8 cellular contexts compared by ENCODE assay signal in the genomic region with DNA sequence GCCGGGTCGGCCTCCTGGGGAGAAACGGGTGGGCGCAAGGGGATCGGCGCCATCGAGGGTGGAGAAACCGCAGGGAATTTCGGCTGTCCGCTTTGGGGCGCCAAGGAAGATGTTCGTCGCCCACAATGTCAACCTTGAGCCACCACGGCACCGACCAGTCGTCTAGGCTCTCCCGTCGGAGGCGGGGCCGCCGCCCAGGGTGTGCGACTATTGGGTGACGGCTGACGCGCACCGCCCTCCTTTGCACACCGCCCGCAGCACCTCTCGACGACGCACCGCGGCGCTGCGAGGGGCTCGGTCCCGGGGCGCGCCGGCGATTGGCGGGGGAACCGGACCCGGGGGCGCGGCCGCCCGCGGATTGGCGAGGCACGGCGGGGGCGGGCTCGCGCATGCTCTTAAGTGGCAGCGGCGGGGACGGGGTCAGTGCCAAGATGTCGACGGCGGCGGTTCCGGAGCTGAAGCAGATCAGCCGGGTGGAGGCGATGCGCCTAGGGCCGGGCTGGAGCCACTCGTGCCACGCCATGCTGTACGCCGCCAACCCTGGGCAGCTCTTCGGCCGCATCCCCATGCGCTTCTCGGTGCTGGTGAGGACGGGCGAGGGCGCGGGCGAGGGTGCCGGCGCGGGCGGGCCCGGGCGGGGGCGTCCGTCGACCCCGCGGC. TPM values are rescaled to one million over a fixed set of nuclear protein-coding genes. Genes with fewer than 3 reads are reported as not detected.
DNase-seq lines count a peak whose midpoint lies in the region; ATAC-seq, FAIRE-seq and TF ChIP-seq lines count a peak whose summit lies in the region.

A gene (plus strand): TSS at position 267 of the 660 bp plus-strand sequence. CDS start 165 bp downstream, at position 432.

- ATAC-seq in HG02798 (IDR thresholded peaks at IDR 0.05; ENCODE audit: poor library complexity, unreplicated experiment): peak; percentile 92
- ATAC-seq in activated naive CD8-positive, alpha-beta T cell treated with anti-CD3 and anti-CD28 coated beads, Interleukin-2, amount 50 U/mL, for 24 hours: peak; percentile 95
- ATAC-seq in Right ventricle myocardium superior (ENCODE audit: poor library complexity): peak; percentile 92
- peak; percentile 91 to 94 (median 92) for ATAC-seq in pancreas

- H3K4me1 Mint-ChIP-seq in activated naive CD8-positive, alpha-beta T cell treated with anti-CD3 and anti-CD28 coated beads, Interleukin-2, amount 50 U/mL, for 24 hours: peaks cover 17% of the 10 kb centered on the region

- peak; percentile 85 for TF ChIP-seq POLR2A in GM12891 (IDR thresholded peaks at IDR 0.05; ENCODE audit: low read depth, low read length)
- TF ChIP-seq POLR2A in thyroid gland (IDR thresholded peaks at IDR 0.05): peak in 1 of 2 donors; percentile 92

- peaks cover 0 to 7% (median 0%) of the 10 kb centered on the region in 3 donors for H3K4me1 ChIP-seq in pancreas
- peaks cover 15 to 22% of the 10 kb centered on the region in 2 donors for H3K4me1 ChIP-seq in thyroid gland

- no peaks in the 10 kb centered on the region for H3K9me3 Mint-ChIP-seq in activated naive CD8-positive, alpha-beta T cell treated with anti-CD3 and anti-CD28 coated beads, Interleukin-2, amount 50 U/mL, for 24 hours

- H3K36me3 ChIP-seq in pancreas (peaks cover 0 to 16% (median 0%) of the 10 kb centered on the region in 3 donors), thyroid gland (peaks cover 19 to 29% of the 10 kb centered on the region in 2 donors)

- DNase-seq in GM12891 (ENCODE audit: insufficient read length, low spot score) (peak; percentile 100), NCI-H1436 (lab: John Stamatoyannopoulos, UW) (peak; percentile 94), SW480 (ENCODE audit: low spot score) (peak; percentile 93), Right ventricle myocardium superior (peak; percentile 98), pancreas (peak; percentile 95 to 99 (median 97)), thyroid gland (peak; percentile 97 to 98)
- peak; percentile 98 for DNase-seq in activated naive CD8-positive, alpha-beta T cell treated with anti-CD3 and anti-CD28 coated beads, Interleukin-2, amount 50 U/mL, for 24 hours

- peak within 1 kb of the TSS; percentile 74 for H3K27ac Mint-ChIP-seq in activated naive CD8-positive, alpha-beta T cell treated with anti-CD3 and anti-CD28 coated beads, Interleukin-2, amount 50 U/mL, for 24 hours

- WGBS in pancreas, 2 donors: 0% methylated on average over 60 to 91 of the region's 91 CpGs
- WGBS in thyroid gland, 2 donors: 1 to 4% methylated on average over 5 to 9 of the region's 91 CpGs

- H3K27ac ChIP-seq in pancreas: peak within 1 kb of the TSS; percentile 64 to 94 (median 84)
- peak within 1 kb of the TSS; percentile 48 to 91 (median 87) for H3K27ac ChIP-seq in thyroid gland

- TF ChIP-seq CTCF in pancreas (IDR thresholded peaks at IDR 0.05) (no peak), thyroid gland (IDR thresholded peaks at IDR 0.05) (peak in 3 of 6 experiments; percentile 4 to 44 (median 29))

- peak within 1 kb of the TSS; percentile 78 for H3K4me3 Mint-ChIP-seq in activated naive CD8-positive, alpha-beta T cell treated with anti-CD3 and anti-CD28 coated beads, Interleukin-2, amount 50 U/mL, for 24 hours

- H3K4me3 ChIP-seq in pancreas (peak within 1 kb of the TSS; percentile 88 to 99 (median 96)), thyroid gland (replicated peaks in 1 of 3) (peak within 1 kb of the TSS; percentile 34 to 97 (median 97))

- H3K9me3 ChIP-seq in pancreas (no peaks in the 10 kb centered on the region), thyroid gland (no peaks in the 10 kb centered on the region)

- FAIRE-seq in GM12891 (lab: Jason Lieb, UNC) (peak; percentile 100), pancreas (lab: Jason Lieb, UNC) (no peak)

- no peaks in the 10 kb centered on the region for H3K36me3 Mint-ChIP-seq in activated naive CD8-positive, alpha-beta T cell treated with anti-CD3 and anti-CD28 coated beads, Interleukin-2, amount 50 U/mL, for 24 hours (ENCODE audit: low read depth)

- H3K27me3 ChIP-seq in pancreas (no peaks in the 10 kb centered on the region), thyroid gland (no peaks in the 10 kb centered on the region)

- H3K27me3 Mint-ChIP-seq in activated naive CD8-positive, alpha-beta T cell treated with anti-CD3 and anti-CD28 coated beads, Interleukin-2, amount 50 U/mL, for 24 hours: no peaks in the 10 kb centered on the region

- intact Hi-C loops in Right ventricle myocardium superior (cut with DNase I) (no loop called here), pancreas (cut with DNase I) (no loop called here), thyroid gland (cut with DNase I) (no loop called here)

TF ChIP-seq in GM12891, 5 proteins besides CTCF, POLR2A, EP300 and RAD21:
- peak; percentile 87 for TF ChIP-seq POLR2AphosphoS5 (IDR thresholded peaks at IDR 0.05; ENCODE audit: low read depth, low read length)
- 0 out of 2 replicates have a peak, but pooled peaks have one; percentile 8 for TF ChIP-seq POU2F2 (IDR thresholded peaks at IDR 0.05; ENCODE audit: low read depth, low read length)
- TF ChIP-seq PAX5 (IDR thresholded peaks at IDR 0.05; ENCODE audit: insufficient read depth, low read length, severe bottlenecking): no peak

RNA-seq across cellular contexts. Expression of the gene that starts here (rescaled TPM):
- 28.9 TPM for polyA plus RNA-seq in GM12891 (2012; ENCODE audit: low read depth, missing spikeins)
- total RNA-seq in Right ventricle myocardium superior: 52.8 TPM
- 10 to 100 TPM in 5 of 6 donors, 1 to 10 TPM in 1; 7.0 to 16.5 (median 12.8) TPM for total RNA-seq in pancreas
- polyA plus RNA-seq in pancreas: 10 to 100 TPM; 17.3 to 32.3 TPM
- total RNA-seq in thyroid gland: 10 to 100 TPM; 27.0 to 61.1 (median 38.9) TPM

Comparison
In these comparisons a context has a peak if more than half of its experiments do, and no peak if none do; other contexts are left out.
1. Peak in every context shown above with its lines: DNase-seq, ATAC-seq, H3K4me3 ChIP-seq and H3K27ac ChIP-seq.